9 cellular contexts compared by ENCODE assay signal in the genomic region with DNA sequence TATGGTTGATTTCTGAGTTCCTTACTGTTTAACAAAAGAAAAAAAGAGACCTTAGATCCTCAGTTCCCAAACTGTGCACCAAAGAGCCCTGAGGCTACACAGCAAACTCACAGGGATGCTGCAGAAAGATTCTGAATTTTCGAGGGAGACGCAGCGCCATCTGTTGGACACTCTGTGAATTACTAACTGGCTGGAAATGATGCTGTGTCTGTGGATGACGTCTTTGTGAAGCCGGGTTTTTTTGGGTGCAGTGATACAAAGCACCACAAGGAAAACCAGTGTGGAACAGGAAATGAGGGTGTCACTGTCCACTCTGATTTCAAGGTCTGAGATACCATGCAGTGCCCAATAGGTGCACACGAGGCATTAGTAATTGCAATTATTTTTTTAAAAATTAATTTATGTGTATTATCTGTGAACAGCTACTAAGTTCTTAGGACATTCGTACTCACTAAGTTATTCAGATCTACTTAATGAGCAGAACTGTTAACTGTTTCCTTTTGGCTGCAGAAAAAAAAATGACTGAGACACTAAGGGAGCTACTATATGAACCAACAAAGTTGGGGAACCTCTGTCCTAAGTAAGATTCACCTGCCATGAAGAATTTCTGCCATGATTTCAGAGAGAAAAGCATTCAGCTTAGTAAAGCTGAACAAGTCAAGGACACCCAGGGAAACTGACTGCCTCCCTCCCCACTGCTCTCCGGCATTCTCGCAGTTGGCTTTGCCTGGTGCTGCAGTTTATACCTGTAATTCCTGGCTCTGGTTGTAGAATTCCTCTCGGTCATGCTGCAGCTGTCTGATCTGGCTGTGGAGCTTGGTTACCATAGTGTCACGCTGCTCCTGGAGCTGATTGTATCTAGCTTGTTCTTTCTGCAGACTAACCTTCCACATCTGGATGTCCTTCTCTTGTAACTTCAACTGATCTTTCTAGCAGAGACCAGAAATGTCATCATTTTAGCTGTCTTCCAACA. TPM values are rescaled to one million over a fixed set of nuclear protein-coding genes. Genes with fewer than 3 reads are reported as not detected.
DNase-seq lines count a peak whose midpoint lies in the region; ATAC-seq and TF ChIP-seq lines count a peak whose summit lies in the region.
"Had no signal": no experiment of that assay in that cellular context is flagged by ENCODE, and none has a peak within 500 bp of the region (broad histone marks: within the 10 kb centered on the region; RNA-seq: fewer than 3 reads in every experiment).

No MANE protein-coding gene starts in this region.

- H3K4me1 ChIP-seq in upper lobe of right lung: no peaks in the 10 kb centered on the region

- no peaks in the 10 kb centered on the region for H3K27me3 ChIP-seq in upper lobe of right lung
- H3K27me3 ChIP-seq: BLaER1 had no signal

- H3K27ac ChIP-seq in upper lobe of right lung: no peak overlapping the region
- H3K27ac ChIP-seq: BLaER1 had no signal

- no peaks in the 10 kb centered on the region for H3K9me3 ChIP-seq in upper lobe of right lung
- H3K9me3 ChIP-seq: BLaER1 had no signal

- H3K4me3 ChIP-seq in upper lobe of right lung: no peak overlapping the region
- H3K4me3 ChIP-seq: BLaER1 had no signal

- ATAC-seq in upper lobe of right lung: peak; percentile 93

- DNase-seq in NCI-H2081 (lab: John Stamatoyannopoulos, UW): peak; percentile 67 to 69
- no peak for DNase-seq in NCI-H2081 treated with DMSO at 0.1 percent for 48 hours (lab: John Stamatoyannopoulos, UW)
- peak; percentile 66 to 89 for DNase-seq in Kasumi-1 (lab: John Stamatoyannopoulos, UW)
- peak; percentile 73 for DNase-seq in SK-N-DZ (ENCODE audit: low spot score)
- peak; percentile 26 to 60 (median 52) for DNase-seq in activated naive CD4-positive, alpha-beta T cell (lab: John Stamatoyannopoulos, UW)
- DNase-seq in germinal center (ENCODE audit: low spot score): peak; percentile 89
- DNase-seq in pons (ENCODE audit: low spot score): peak; percentile 75
- DNase-seq in upper lobe of right lung: no peak

- intact Hi-C loops in upper lobe of right lung (cut with DNase I): no loop called here

- peak; percentile 95 for TF ChIP-seq CTCF in upper lobe of right lung (IDR thresholded peaks at IDR 0.05)

- peaks cover 82% of the 10 kb centered on the region for H3K36me3 ChIP-seq in upper lobe of right lung

RNA-seq across cellular contexts. Expression of gene SPACA9, which starts 23.4 kb away (rescaled TPM):
- polyA plus RNA-seq in SK-N-DZ (2014; cell fraction: cytosol; rRNA removed): 1.3 and 3.0 TPM in 2 replicates
- 0.60 and 0.62 TPM in 2 replicates for polyA plus RNA-seq in SK-N-DZ (2014; cell fraction: nucleus; rRNA removed)
- 3.3 TPM for total RNA-seq in upper lobe of right lung

RNA-seq across cellular contexts. Expression of gene AK8, which starts 24.1 kb away (rescaled TPM):
- polyA plus RNA-seq in SK-N-DZ (2014; cell fraction: cytosol; rRNA removed): 0.14 TPM in 1 of 2 replicates, not detected in the other
- not detected in 2 replicates for polyA plus RNA-seq in SK-N-DZ (2014; cell fraction: nucleus; rRNA removed)
- total RNA-seq in upper lobe of right lung: 0.55 TPM

RNA-seq across cellular contexts. Expression of gene TSC1, which starts 42.3 kb away (rescaled TPM):
- polyA plus RNA-seq in SK-N-DZ (2014; cell fraction: cytosol; rRNA removed): 11.2 and 14.0 TPM in 2 replicates
- polyA plus RNA-seq in SK-N-DZ (2014; cell fraction: nucleus; rRNA removed): 63.0 and 82.2 TPM in 2 replicates
- total RNA-seq in upper lobe of right lung: 44.9 TPM

Comparison
In these comparisons a context has a peak if more than half of its experiments do, and no peak if none do; other contexts are left out.
1. DNase-seq: peak in NCI-H2081 (2 of 2), Kasumi-1 (2 of 2), SK-N-DZ (single experiment), activated naive CD4-positive, alpha-beta T cell (4 of 4), germinal center (single experiment) and pons (single experiment); none in NCI-H2081 treated with DMSO at 0.1 percent for 48 hours (single experiment) and upper lobe of right lung (single experiment).